ENCODE assay signal across 17 cellular contexts in the genomic region with DNA sequence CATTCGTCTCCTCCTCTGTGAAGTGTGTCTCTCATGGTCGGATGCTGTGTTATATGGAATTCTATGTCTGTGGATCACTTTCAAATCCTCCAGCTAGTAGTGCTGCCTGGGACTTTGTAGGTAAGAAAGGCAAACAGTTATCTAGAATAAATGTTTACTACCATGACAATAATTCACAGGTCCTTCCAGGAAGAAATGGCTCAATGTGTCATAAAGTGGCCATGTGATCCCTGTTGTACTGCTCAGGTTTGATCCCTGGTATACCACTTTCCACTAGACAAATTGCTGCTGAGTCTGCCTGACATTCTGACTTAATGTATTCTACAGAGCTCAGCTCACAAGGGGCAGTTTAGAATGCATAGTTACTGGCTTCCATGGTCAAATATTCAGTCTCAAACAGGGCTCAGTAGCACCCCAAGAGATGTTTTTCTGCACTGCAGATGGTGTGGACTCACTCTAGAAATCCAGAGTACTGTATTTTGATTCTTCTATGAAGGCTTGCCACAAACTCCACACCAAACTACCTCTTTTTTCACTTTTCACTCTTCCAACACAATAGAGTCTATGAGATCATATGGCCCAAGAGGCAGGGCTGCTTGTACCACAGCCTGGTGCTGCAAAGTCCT. TPM values are rescaled to one million over a fixed set of nuclear protein-coding genes. Genes with fewer than 3 reads are reported as not detected.
A peak's percentile ranks its signal among the peaks of the same experiment; 100 is the strongest.
DNase-seq lines count a peak whose midpoint lies in the region; ATAC-seq, FAIRE-seq and TF ChIP-seq lines count a peak whose summit lies in the region.
"Had no signal": no experiment of that assay in that cellular context is flagged by ENCODE, and none has a peak within 500 bp of the region (broad histone marks: within the 10 kb centered on the region; RNA-seq: fewer than 3 reads in every experiment).

No MANE protein-coding gene starts in this region.

- no peaks in the 10 kb centered on the region for H3K27me3 ChIP-seq in Karpas-422 (ENCODE audit: low read length)
- 0 out of 5 replicates have a peak, but pooled peaks cover 0 to 7% of the 10 kb centered on the region in 2 experiments for H3K27me3 ChIP-seq in HepG2 (ENCODE audit: control insufficient read depth in 1 of 2, insufficient read depth in 2 of 2, low read length in 2 of 2)

- no peak for FAIRE-seq in HepG2 (lab: Jason Lieb, UNC)
- FAIRE-seq: D721Med had no signal

- H3K36me3 ChIP-seq in Karpas-422 (ENCODE audit: insufficient read depth, low read length) (no peaks in the 10 kb centered on the region), HepG2 (replicated peaks in 1 of 2; ENCODE audit: control insufficient read depth in 1 of 2, insufficient read depth in 2 of 2, low read length in 2 of 2) (no peaks in the 10 kb centered on the region)
- H3K36me3 ChIP-seq: left lung, WERI-Rb-1 had no signal

- WGBS in HepG2 (ENCODE audit: low lambda C conversion rate): 6% methylated on average over 2 of the region's 2 CpGs

- H3K27ac ChIP-seq in Karpas-422 (ENCODE audit: low read length): no peak overlapping the region
- no peak overlapping the region for H3K27ac ChIP-seq in HepG2 (ENCODE audit: extremely low read length, insufficient read depth, low read length)
- H3K27ac ChIP-seq: left lung, WERI-Rb-1 had no signal

- TF ChIP-seq POLR2A in HepG2 (IDR thresholded peaks at IDR 0.05; ENCODE audit: insufficient read depth in 1 of 2, low read depth in 2 of 2, low read length in 2 of 2): no peak

- H4K20me1 ChIP-seq in Karpas-422 (ENCODE audit: insufficient read depth, low read depth, low read length) (no peaks in the 10 kb centered on the region), HepG2 (ENCODE audit: insufficient read depth, low read length) (no peaks in the 10 kb centered on the region)

- H3K9ac ChIP-seq in Karpas-422 (ENCODE audit: low read length) (no peak overlapping the region), HepG2 (ENCODE audit: insufficient read depth, low read depth, low read length) (no peak overlapping the region)

- ATAC-seq in GM21423 (IDR thresholded peaks at IDR 0.05; ENCODE audit: unreplicated experiment) (peak; percentile 68), HepG2 (peak; percentile 79), HG02970 (IDR thresholded peaks at IDR 0.05; ENCODE audit: low FRiP score, unreplicated experiment) (no peak), left lobe of liver (no peak)
- no peak for ATAC-seq in activated CD8-positive, alpha-beta memory T cell treated with anti-CD3 and anti-CD28 coated beads, Interleukin-2, amount 10 ng/mL, durations not matched to agents 7 days and 5 days
- ATAC-seq: activated T-helper 17 cell treated with anti-CD3 and anti-CD28 coated beads, Interleukin-2, amount 50 U/mL, for 72 hours; left lung had no signal

- intact Hi-C loops in HepG2 (cut with micrococcal nuclease; ENCODE audit: unreplicated experiment): no loop called here

- no peak overlapping the region for H3K4me3 ChIP-seq in Karpas-422 (ENCODE audit: low read length)
- H3K4me3 ChIP-seq in HepG2 (replicated peaks in 1 of 3; ENCODE audit: insufficient read depth in 1 of 3, low read depth in 2 of 3, low read length in 3 of 3): no peak overlapping the region
- H3K4me3 ChIP-seq: left lung had no signal

- TF ChIP-seq EP300 in HepG2 (IDR thresholded peaks at IDR 0.05; ENCODE audit: low read depth in 2 of 2, low read length in 2 of 2) (no peak), HepG2 (CRISPR knock-in tag; IDR thresholded peaks at IDR 0.05; ENCODE audit: borderline replicate concordance) (no peak)

- no peak for TF ChIP-seq RAD21 in HepG2 (CRISPR knock-in tag; IDR thresholded peaks at IDR 0.05)

- BruUV-seq in HepG2 (replicated peaks; lab: Mats Ljungman, UMichigan): no TSS peak

- CTCF ChIA-PET in HepG2 (lab: Yijun Ruan, JAX; ENCODE audit: low intra/inter-chr PET ratio, low total read pairs): no interaction called here
- CTCF ChIA-PET in activated CD8-positive, alpha-beta memory T cell treated with anti-CD3 and anti-CD28 coated beads, Interleukin-2, amount 10 ng/mL, durations not matched to agents 7 days and 5 days (lab: Charles Lee): interaction anchor here (1.1 to 11.3 kb wide), 4 partner anchors 9 to 35 kb away, joined by 3 to 89 read pairs (median 6); partner anchors contain the start of gene CEP128

- no peaks in the 10 kb centered on the region for H3K9me3 Mint-ChIP-seq in activated CD8-positive, alpha-beta memory T cell treated with anti-CD3 and anti-CD28 coated beads, Interleukin-2, amount 10 ng/mL, durations not matched to agents 7 days and 5 days (ENCODE audit: low read depth)
- H3K9me3 Mint-ChIP-seq: activated T-helper 17 cell treated with anti-CD3 and anti-CD28 coated beads, Interleukin-2, amount 50 U/mL, for 72 hours; IgD-negative memory B cell had no signal

- peaks cover 4% of the 10 kb centered on the region for H3K36me3 Mint-ChIP-seq in activated CD8-positive, alpha-beta memory T cell treated with anti-CD3 and anti-CD28 coated beads, Interleukin-2, amount 10 ng/mL, durations not matched to agents 7 days and 5 days
- H3K36me3 Mint-ChIP-seq: IgD-negative memory B cell had no signal

- no peak overlapping the region for H3K4me3 Mint-ChIP-seq in activated CD8-positive, alpha-beta memory T cell treated with anti-CD3 and anti-CD28 coated beads, Interleukin-2, amount 10 ng/mL, durations not matched to agents 7 days and 5 days
- H3K4me3 Mint-ChIP-seq: activated T-helper 17 cell treated with anti-CD3 and anti-CD28 coated beads, Interleukin-2, amount 50 U/mL, for 72 hours; IgD-negative memory B cell had no signal

- H3K9me3 ChIP-seq in Karpas-422 (ENCODE audit: low read length) (no peaks in the 10 kb centered on the region), HepG2 (ENCODE audit: low read length) (no peaks in the 10 kb centered on the region)
- H3K9me3 ChIP-seq: left lung had no signal

- no peak overlapping the region for H2AFZ ChIP-seq in Karpas-422 (ENCODE audit: low read length)
- H2AFZ ChIP-seq in HepG2 (ENCODE audit: low read length): no peak overlapping the region

- H3K9me2 ChIP-seq in Karpas-422 (replicated peaks; ENCODE audit: insufficient read depth, low read length): no peaks in the 10 kb centered on the region

- POLR2A ChIA-PET in HepG2 (lab: Yijun Ruan, JAX): no interaction called here

- TF ChIP-seq CTCF in GM12874 (IDR thresholded peaks at IDR 0.05; ENCODE audit: insufficient read depth, low read depth, low read length) (peak; percentile 26; the same call in 1 of the 2 replicates), HepG2 (CRISPR knock-in tag; IDR thresholded peaks at IDR 0.05) (no peak)

- in situ Hi-C loops in HepG2 (cut with HindIII; ENCODE audit: extremely low pct_ligation_motif_present, low pct_unique_long_range_greater_than_20kb): no loop called here

- H3K4me1 ChIP-seq in Karpas-422 (ENCODE audit: low read length) (peaks cover 3% of the 10 kb centered on the region; the same call in 1 of the 2 replicates), HepG2 (ENCODE audit: insufficient read depth, low read length) (no peaks in the 10 kb centered on the region)

- no peaks in the 10 kb centered on the region for H3K79me2 ChIP-seq in Karpas-422 (ENCODE audit: low read length)
- H3K79me2 ChIP-seq in HepG2 (ENCODE audit: insufficient read depth, low read length): no peaks in the 10 kb centered on the region

- H3K4me2 ChIP-seq in Karpas-422 (ENCODE audit: low read depth, low read length, poor library complexity, severe bottlenecking) (no peak overlapping the region), HepG2 (ENCODE audit: low read depth, low read length) (no peak overlapping the region)

- no peak overlapping the region for H3K27ac Mint-ChIP-seq in activated CD8-positive, alpha-beta memory T cell treated with anti-CD3 and anti-CD28 coated beads, Interleukin-2, amount 10 ng/mL, durations not matched to agents 7 days and 5 days
- H3K27ac Mint-ChIP-seq: activated T-helper 17 cell treated with anti-CD3 and anti-CD28 coated beads, Interleukin-2, amount 50 U/mL, for 72 hours; IgD-negative memory B cell had no signal

- H3K27me3 Mint-ChIP-seq in activated CD8-positive, alpha-beta memory T cell treated with anti-CD3 and anti-CD28 coated beads, Interleukin-2, amount 10 ng/mL, durations not matched to agents 7 days and 5 days: peaks cover 16% of the 10 kb centered on the region
- H3K27me3 Mint-ChIP-seq: activated T-helper 17 cell treated with anti-CD3 and anti-CD28 coated beads, Interleukin-2, amount 50 U/mL, for 72 hours had no signal

- peaks cover 35% of the 10 kb centered on the region for H3K4me1 Mint-ChIP-seq in activated CD8-positive, alpha-beta memory T cell treated with anti-CD3 and anti-CD28 coated beads, Interleukin-2, amount 10 ng/mL, durations not matched to agents 7 days and 5 days

- DNase-seq in Karpas-422: peak; percentile 67
- no peak for DNase-seq in HepG2 (ENCODE audit: low spot score)
- no peak for DNase-seq in GF-D8 (lab: John Stamatoyannopoulos, UW)
- no peak for DNase-seq in left lobe of liver (ENCODE audit: low spot score)
- no peak for DNase-seq in activated CD8-positive, alpha-beta memory T cell treated with anti-CD3 and anti-CD28 coated beads, Interleukin-2, amount 10 ng/mL, durations not matched to agents 7 days and 5 days
- DNase-seq: central memory CD4-positive, alpha-beta T cell; left lung; RPMI8226; stimulated activated CD4-positive, alpha-beta T cell treated with anti-CD3 and anti-CD28 coated beads, Interleukin-4, amount 100 ng/mL, for 1 hour; WERI-Rb-1 had no signal

RNA-seq across cellular contexts. Expression of gene TSHR, which starts 21.8 kb away (rescaled TPM):
- total RNA-seq in Karpas-422 (2014; rRNA removed; shearing (Covaris generic); ENCODE audit: low replicate concordance): not detected in 2 replicates
- not detected in 2 replicates for total RNA-seq in HepG2 (2016; rRNA removed; fragmentation: Illumina TruSeq; extraction: Trizol)
- not detected in 2 replicates for total RNA-seq in HepG2 (2016; cell fraction: cytosol; rRNA removed; fragmentation: Illumina TruSeq; extraction: Trizol; ENCODE audit: low read depth)
- not detected in 2 replicates for total RNA-seq in HepG2 (2016; cell fraction: insoluble cytoplasmic fraction; rRNA removed; fragmentation: Illumina TruSeq; extraction: Trizol)
- not detected in 2 replicates for total RNA-seq in HepG2 (2016; cell fraction: membrane; rRNA removed; fragmentation: Illumina TruSeq; extraction: Trizol)
- total RNA-seq in HepG2 (2016; cell fraction: nucleus; rRNA removed; fragmentation: Illumina TruSeq; extraction: Trizol): not detected in 2 replicates
- polyA plus RNA-seq in HepG2 (2011; rRNA removed): not detected in 2 replicates
- not detected in 2 replicates for polyA plus RNA-seq in HepG2 (2011; cell fraction: cytosol; rRNA removed)
- not detected in 2 replicates for polyA plus RNA-seq in HepG2 (2011; cell fraction: nucleus; rRNA removed)
- 0.07 TPM in 1 of 2 replicates, not detected in the other for polyA plus RNA-seq in HepG2 (2012)
- not detected in 2 replicates for polyA plus RNA-seq in HepG2 (2016; cell fraction: cytosol; fragmentation: Illumina TruSeq; extraction: Trizol; ENCODE audit: low read depth)
- polyA plus RNA-seq in HepG2 (2016; cell fraction: insoluble cytoplasmic fraction; fragmentation: Illumina TruSeq; extraction: Trizol; ENCODE audit: low read depth): not detected in 2 replicates
- not detected in 2 replicates for polyA plus RNA-seq in HepG2 (2016; cell fraction: membrane; fragmentation: Illumina TruSeq; extraction: Trizol; ENCODE audit: low read depth)
- not detected in 2 replicates for polyA plus RNA-seq in HepG2 (2016; cell fraction: nucleus; fragmentation: Illumina TruSeq; extraction: Trizol; ENCODE audit: insufficient read depth, low read depth)
- polyA minus RNA-seq in HepG2 (2011; rRNA and poly(A)+ RNA removed; ENCODE audit: low replicate concordance): not detected in 2 replicates
- polyA minus RNA-seq in HepG2 (2011; cell fraction: cytosol; rRNA and poly(A)+ RNA removed): not detected in 2 replicates
- polyA minus RNA-seq in HepG2 (2011; cell fraction: nucleus; rRNA and poly(A)+ RNA removed): not detected in 2 replicates
- 0.15 TPM for total RNA-seq in left lobe of liver
- under 1 TPM in 1 of 2 experiments, not detected in 1; 0.73 TPM for total RNA-seq in activated CD8-positive, alpha-beta memory T cell treated with anti-CD3 and anti-CD28 coated beads, Interleukin-2, amount 10 ng/mL, durations not matched to agents 7 days and 5 days
- total RNA-seq: osteoblast had no signal
- polyA plus RNA-seq: IgD-negative memory B cell had no signal

RNA-seq across cellular contexts. Expression of gene CEP128, which starts 35.7 kb away (rescaled TPM):
- total RNA-seq in Karpas-422 (2014; rRNA removed; shearing (Covaris generic); ENCODE audit: low replicate concordance): 28.3 and 29.3 TPM in 2 replicates
- total RNA-seq in HepG2 (2016; rRNA removed; fragmentation: Illumina TruSeq; extraction: Trizol) (5.5 and 7.5 TPM in 2 replicates), left lobe of liver (1.7 TPM)
- total RNA-seq in HepG2 (2016; cell fraction: cytosol; rRNA removed; fragmentation: Illumina TruSeq; extraction: Trizol; ENCODE audit: low read depth): 35.7 and 38.7 TPM in 2 replicates
- 3.9 and 7.0 TPM in 2 replicates for total RNA-seq in HepG2 (2016; cell fraction: insoluble cytoplasmic fraction; rRNA removed; fragmentation: Illumina TruSeq; extraction: Trizol)
- total RNA-seq in HepG2 (2016; cell fraction: membrane; rRNA removed; fragmentation: Illumina TruSeq; extraction: Trizol): 7.7 and 11.7 TPM in 2 replicates
- total RNA-seq in HepG2 (2016; cell fraction: nucleus; rRNA removed; fragmentation: Illumina TruSeq; extraction: Trizol): 19.0 and 23.5 TPM in 2 replicates
- polyA plus RNA-seq in HepG2 (2011; rRNA removed): 0.99 and 1.3 TPM in 2 replicates
- 0.47 and 0.65 TPM in 2 replicates for polyA plus RNA-seq in HepG2 (2011; cell fraction: cytosol; rRNA removed)
- 3.1 and 4.3 TPM in 2 replicates for polyA plus RNA-seq in HepG2 (2011; cell fraction: nucleus; rRNA removed)
- polyA plus RNA-seq in HepG2 (2012): 1.0 and 1.3 TPM in 2 replicates
- 0.60 and 0.68 TPM in 2 replicates for polyA plus RNA-seq in HepG2 (2016; cell fraction: cytosol; fragmentation: Illumina TruSeq; extraction: Trizol; ENCODE audit: low read depth)
- polyA plus RNA-seq in HepG2 (2016; cell fraction: insoluble cytoplasmic fraction; fragmentation: Illumina TruSeq; extraction: Trizol; ENCODE audit: low read depth): 3.3 and 4.2 TPM in 2 replicates
- 1.0 and 1.2 TPM in 2 replicates for polyA plus RNA-seq in HepG2 (2016; cell fraction: membrane; fragmentation: Illumina TruSeq; extraction: Trizol; ENCODE audit: low read depth)
- 6.7 and 9.1 TPM in 2 replicates for polyA plus RNA-seq in HepG2 (2016; cell fraction: nucleus; fragmentation: Illumina TruSeq; extraction: Trizol; ENCODE audit: insufficient read depth, low read depth)
- 5.3 and 24.3 TPM in 2 replicates for polyA minus RNA-seq in HepG2 (2011; rRNA and poly(A)+ RNA removed; ENCODE audit: low replicate concordance)
- 3.1 and 3.4 TPM in 2 replicates for polyA minus RNA-seq in HepG2 (2011; cell fraction: cytosol; rRNA and poly(A)+ RNA removed)
- 14.8 and 17.5 TPM in 2 replicates for polyA minus RNA-seq in HepG2 (2011; cell fraction: nucleus; rRNA and poly(A)+ RNA removed)
- total RNA-seq in activated CD8-positive, alpha-beta memory T cell treated with anti-CD3 and anti-CD28 coated beads, Interleukin-2, amount 10 ng/mL, durations not matched to agents 7 days and 5 days: 10 to 100 TPM; 28.9 to 47.4 TPM

Comparison
In these comparisons a context has a peak if more than half of its experiments do, and no peak if none do; other contexts are left out.
1. ATAC-seq: peak in GM21423 (single experiment) and HepG2 (single experiment); none in HG02970 (single experiment), left lobe of liver (single experiment) and activated CD8-positive, alpha-beta memory T cell treated with anti-CD3 and anti-CD28 coated beads, Interleukin-2, amount 10 ng/mL, durations not matched to agents 7 days and 5 days (single experiment).